ENCODE assay signal across 18 cellular contexts in genomic region chr7:113004726-113005454, GRCh38.
A peak's percentile ranks its signal among the peaks of the same experiment; 100 is the strongest.
DNase-seq lines count a peak whose midpoint lies in the region; ATAC-seq, FAIRE-seq and TF ChIP-seq lines count a peak whose summit lies in the region.
"Had no signal": no experiment of that assay in that cellular context is flagged by ENCODE, and none has a peak within 500 bp of the region (broad histone marks: within the 10 kb centered on the region; RNA-seq: fewer than 3 reads in every experiment).

No MANE protein-coding gene starts in this region.

- ATAC-seq in HG02981 (IDR thresholded peaks at IDR 0.05; ENCODE audit: unreplicated experiment) (no peak), HG02870 (IDR thresholded peaks at IDR 0.05; ENCODE audit: unreplicated experiment) (no peak)
- ATAC-seq: Panc1, SK-N-SH treated with all-trans-retinoic acid at 6 μM for 48 hours had no signal

- DNase-seq in GM18507 (ENCODE audit: extremely low spot score, insufficient read length, low read depth) (no peak), HUDEP-2 (lab: John Stamatoyannopoulos, UW; ENCODE audit: unreplicated experiment in 76 of 76) (peak in 40 of 76 experiments; percentile 1 to 91 (median 40)), SK-N-DZ (ENCODE audit: low spot score) (peak; percentile 21), erythroblast (lab: John Stamatoyannopoulos, UW) (peak; percentile 4 to 79), putamen (ENCODE audit: low spot score) (no peak), islet precursor cell (no peak)
- DNase-seq: AML-193, Calu3, NCI-H146, NCI-H2081 treated with DMSO at 0.1 percent for 48 hours, NCI-H524 treated with DMSO at 0.1 percent for 48 hours, Right ventricle myocardium superior had no signal

- FAIRE-seq in GM18507 (lab: Jason Lieb, UNC), result peak; percentile 29
- FAIRE-seq: G401.6, GM12891 had no signal

- TF ChIP-seq POLR2A in erythroblast (IDR thresholded peaks at IDR 0.05; ENCODE audit: low read length), result no peak

Comparison
In these comparisons a context has a peak if more than half of its experiments do, and no peak if none do; other contexts are left out.
1. DNase-seq: peak in HUDEP-2 (40 of 76), SK-N-DZ (single experiment) and erythroblast (2 of 2); none in GM18507 (single experiment), putamen (single experiment) and islet precursor cell (single experiment).